In the genomic region with DNA sequence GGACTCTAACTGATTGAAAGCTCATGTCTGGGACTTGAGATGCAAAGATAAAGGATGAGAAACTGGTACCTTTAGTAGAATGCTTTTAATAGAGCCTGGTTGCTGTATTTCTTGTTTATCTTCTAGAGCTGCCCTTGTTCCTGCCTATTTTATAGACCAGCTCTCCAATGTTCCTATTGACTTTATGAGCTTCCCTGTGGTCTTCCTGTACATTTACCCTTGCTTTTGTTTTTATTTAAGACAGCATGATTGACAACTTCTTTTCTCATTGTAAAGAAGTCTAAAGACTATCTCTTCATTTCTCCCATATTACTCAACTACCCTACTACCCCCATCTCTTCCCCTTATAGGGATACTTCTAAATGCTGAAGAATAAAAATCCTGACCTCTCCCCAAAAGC, we compare ENCODE assay signal across 1 cellular context.
TF ChIP-seq lines count a peak whose summit lies in the region.

No MANE protein-coding gene starts in this region.

TF ChIP-seq in HEK293, 187 proteins besides CTCF, POLR2A, EP300 and RAD21 (continued from another document):
- TF ChIP-seq, protein P1, sequence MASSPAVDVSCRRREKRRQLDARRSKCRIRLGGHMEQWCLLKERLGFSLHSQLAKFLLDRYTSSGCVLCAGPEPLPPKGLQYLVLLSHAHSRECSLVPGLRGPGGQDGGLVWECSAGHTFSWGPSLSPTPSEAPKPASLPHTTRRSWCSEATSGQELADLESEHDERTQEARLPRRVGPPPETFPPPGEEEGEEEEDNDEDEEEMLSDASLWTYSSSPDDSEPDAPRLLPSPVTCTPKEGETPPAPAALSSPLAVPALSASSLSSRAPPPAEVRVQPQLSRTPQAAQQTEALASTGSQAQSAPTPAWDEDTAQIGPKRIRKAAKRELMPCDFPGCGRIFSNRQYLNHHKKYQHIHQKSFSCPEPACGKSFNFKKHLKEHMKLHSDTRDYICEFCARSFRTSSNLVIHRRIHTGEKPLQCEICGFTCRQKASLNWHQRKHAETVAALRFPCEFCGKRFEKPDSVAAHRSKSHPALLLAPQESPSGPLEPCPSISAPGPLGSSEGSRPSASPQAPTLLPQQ (tag by site-specific recombination; IDR thresholded peaks at IDR 0.05), result no peak
- no peak for TF ChIP-seq ZNF19 (tag by site-specific recombination; IDR thresholded peaks at IDR 0.05; ENCODE audit: low read depth)
TF ChIP-seq in HEK293: peak in this region for 5.
